Comparison of ENCODE assay signal across 8 cellular contexts in genomic region chr15:45378149-45378912, GRCh38. TPM values are rescaled to one million over a fixed set of nuclear protein-coding genes. Genes with fewer than 3 reads are reported as not detected.
DNase-seq lines count a peak whose midpoint lies in the region; FAIRE-seq and TF ChIP-seq lines count a peak whose summit lies in the region.

Gene GATM (minus strand): TSS chr15:45378544. CDS start chr15:45378453, 91 bp downstream.

- peak within 1 kb of the TSS; percentile 34; the same call in 1 of the 2 replicates for H3K27ac ChIP-seq in WERI-Rb-1

- H3K27me3 ChIP-seq in MG63, result peaks cover 41% of the 10 kb centered on the region
- H3K27me3 ChIP-seq in WERI-Rb-1 (ENCODE audit: insufficient read depth, low read depth, severe bottlenecking), result no peaks in the 10 kb centered on the region

- DNase-seq in GM12892 (ENCODE audit: insufficient read length), result peak; percentile 80
- DNase-seq in H4 (ENCODE audit: low spot score), result peak; percentile 76
- DNase-seq in MG63, result peak; percentile 84
- DNase-seq in WERI-Rb-1, result peak; percentile 82
- peak; percentile 69 for DNase-seq in choroid plexus epithelial cell (ENCODE audit: low read depth)
- DNase-seq in kidney glomerular epithelial cell (lab: John Stamatoyannopoulos, UW), result peak; percentile 76
- peak; percentile 72 for DNase-seq in stimulated activated CD4-positive, alpha-beta T cell treated with anti-CD3 and anti-CD28 coated beads, Interleukin-15, amount 100 ng/mL, for 24 hours
- DNase-seq in NCI-H774 (lab: John Stamatoyannopoulos, UW), result no peak

- peak within 1 kb of the TSS; percentile 29 for H3K4me3 ChIP-seq in MG63
- peak within 1 kb of the TSS; percentile 63 for H3K4me3 ChIP-seq in WERI-Rb-1 (ENCODE audit: low read depth, low read length)
- H3K4me3 ChIP-seq in choroid plexus epithelial cell (ENCODE audit: low read depth, low read length), result peak within 1 kb of the TSS; percentile 42

- TF ChIP-seq CTCF in WERI-Rb-1 (IDR thresholded peaks at IDR 0.05; ENCODE audit: low read depth, low read length) (peak; percentile 59), choroid plexus epithelial cell (conservative IDR thresholded peaks at IDR 0.05; ENCODE audit: low read depth, low read length) (peak; percentile 54)

- no peak for FAIRE-seq in GM12892 (lab: Jason Lieb, UNC)

- H3K9me3 ChIP-seq in MG63 (no peaks in the 10 kb centered on the region), WERI-Rb-1 (ENCODE audit: severe bottlenecking) (peaks cover 2% of the 10 kb centered on the region)

- TF ChIP-seq POLR2A in GM12892 (IDR thresholded peaks at IDR 0.05; ENCODE audit: low read depth, low read length), result peak; percentile 96

- H3K36me3 ChIP-seq in MG63, result no peaks in the 10 kb centered on the region
- H3K36me3 ChIP-seq in WERI-Rb-1, result no peaks in the 10 kb centered on the region

RNA-seq across cellular contexts. Expression of gene GATM, which starts in this region (rescaled TPM):
- 81.7 TPM for polyA plus RNA-seq in GM12892 (2012; ENCODE audit: missing spikeins)
- total RNA-seq in H4 (2014; rRNA removed; shearing (Covaris generic)), result 0.78 and 1.2 TPM in 2 replicates
- total RNA-seq in MG63 (2014; rRNA removed; shearing (Covaris generic); ENCODE audit: low replicate concordance), result 0.23 TPM in 1 of 2 replicates, not detected in the other

Comparison
In these comparisons a context has a peak if more than half of its experiments do, and no peak if none do; other contexts are left out.
1. Peak in DNase-seq and H3K4me3 ChIP-seq in MG63; RNA of the gene not detected or under 1 TPM.